In the genomic region with DNA sequence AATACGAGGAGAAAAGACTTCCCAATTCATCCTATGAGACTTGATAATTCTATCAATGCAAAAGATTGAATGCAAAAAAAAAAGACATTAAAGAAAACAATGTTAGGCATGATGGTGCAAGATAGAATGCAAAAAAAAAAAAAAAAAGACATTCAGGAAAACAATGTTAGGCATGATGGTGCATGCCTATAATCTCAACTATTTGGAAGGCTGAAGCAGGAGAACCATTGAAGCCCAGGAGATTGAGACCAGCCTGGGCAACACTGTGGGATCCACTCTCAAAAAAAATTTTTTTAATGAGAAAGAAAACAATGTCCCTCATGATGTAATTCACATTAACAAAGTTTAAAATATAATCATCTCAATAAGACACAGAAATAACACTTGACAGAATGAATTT, we compare ENCODE assay signal across 16 cellular contexts.
A peak's percentile ranks its signal among the peaks of the same experiment; 100 is the strongest.
DNase-seq lines count a peak whose midpoint lies in the region; ATAC-seq and TF ChIP-seq lines count a peak whose summit lies in the region.
"Had no signal": no experiment of that assay in that cellular context is flagged by ENCODE, and none has a peak within 500 bp of the region (broad histone marks: within the 10 kb centered on the region; RNA-seq: fewer than 3 reads in every experiment).

No MANE protein-coding gene starts in this region.

- TF ChIP-seq CTCF in mammary epithelial cell (conservative IDR thresholded peaks at IDR 0.05 in 1 of 2, IDR thresholded peaks at IDR 0.05 in 1 of 2; ENCODE audit: extremely low read depth in 1 of 2, insufficient read depth in 1 of 2, low read depth in 1 of 2, low read length in 2 of 2) (no peak), foreskin keratinocyte (conservative IDR thresholded peaks at IDR 0.05) (no peak)

- intact Hi-C loops in mammary epithelial cell (cut with micrococcal nuclease): no loop called here

- H3K27ac Mint-ChIP-seq in activated CD4-positive, alpha-beta T cell treated with anti-CD3 and anti-CD28 coated beads, Interleukin-2, amount 10 ng/mL, durations not matched to agents 7 days and 5 days: peak overlapping the region; percentile 73
- H3K27ac Mint-ChIP-seq: CD4-positive, alpha-beta memory T cell had no signal

- H3K4me3 ChIP-seq in mammary epithelial cell (replicated peaks in 1 of 3; ENCODE audit: insufficient read depth in 1 of 3, low read depth in 2 of 3, low read length in 3 of 3) (no peak overlapping the region), H7 (ENCODE audit: insufficient read depth, low read depth, low read length) (no peak overlapping the region)
- H3K4me3 ChIP-seq: A549, BLaER1, HAP-1 had no signal

- H3K36me3 Mint-ChIP-seq in activated CD4-positive, alpha-beta T cell treated with anti-CD3 and anti-CD28 coated beads, Interleukin-2, amount 10 ng/mL, durations not matched to agents 7 days and 5 days (ENCODE audit: low read depth): peaks cover 4% of the 10 kb centered on the region

- peaks cover 35% of the 10 kb centered on the region for H3K79me2 ChIP-seq in mammary epithelial cell (ENCODE audit: insufficient read depth, low read length)

- POLR2A ChIA-PET in activated CD4-positive, alpha-beta T cell treated with anti-CD3 and anti-CD28 coated beads, Interleukin-2, amount 10 ng/mL, durations not matched to agents 7 days and 5 days (lab: Charles Lee): no interaction called here

- H3K36me3 ChIP-seq in mammary epithelial cell (ENCODE audit: insufficient read depth, low read length) (peaks cover 10% of the 10 kb centered on the region), H7 (replicated peaks; ENCODE audit: control insufficient read depth, insufficient read depth, low read length) (no peaks in the 10 kb centered on the region)

- no peak overlapping the region for H3K9ac ChIP-seq in mammary epithelial cell (ENCODE audit: insufficient read depth, low read length)
- H3K9ac ChIP-seq: BLaER1 had no signal

- no peaks in the 10 kb centered on the region for H3K9me3 ChIP-seq in mammary epithelial cell (replicated peaks; ENCODE audit: insufficient read depth, low read length)
- H3K9me3 ChIP-seq: A549, HAP-1 had no signal

- BruUV-seq in mammary epithelial cell (replicated peaks; lab: Mats Ljungman, UMichigan): no TSS peak

- no peak for DNase-seq in activated CD4-positive, alpha-beta T cell treated with anti-CD3 and anti-CD28 coated beads, Interleukin-2, amount 10 ng/mL, durations not matched to agents 7 days and 5 days
- DNase-seq in activated CD4-positive, alpha-beta T cell treated with anti-CD3 and anti-CD28 coated beads for 4 hours: no peak
- DNase-seq in mammary epithelial cell (peak; percentile 35), foreskin keratinocyte (peak; percentile 41 to 74), H7 (no peak)
- no peak for DNase-seq in activated naive CD4-positive, alpha-beta T cell treated with anti-CD3 and anti-CD28 coated beads, Interleukin-2, amount 50 U/mL, for 16 hours
- DNase-seq: CD4-positive, alpha-beta memory T cell; DMS153; DMS79; GF-D8 had no signal

- H4K20me1 ChIP-seq in mammary epithelial cell (ENCODE audit: insufficient read depth, low read length): no peaks in the 10 kb centered on the region
- H4K20me1 ChIP-seq: BLaER1 had no signal

- H3K27me3 Mint-ChIP-seq in activated CD4-positive, alpha-beta T cell treated with anti-CD3 and anti-CD28 coated beads, Interleukin-2, amount 10 ng/mL, durations not matched to agents 7 days and 5 days: no peaks in the 10 kb centered on the region
- H3K27me3 Mint-ChIP-seq: CD4-positive, alpha-beta memory T cell had no signal

- H3K27ac ChIP-seq in mammary epithelial cell (ENCODE audit: insufficient read depth, low read depth, low read length) (peak overlapping the region; percentile 18), foreskin keratinocyte (no peak overlapping the region)
- H3K27ac ChIP-seq: 22Rv1, A549, BLaER1, HL-60 had no signal

- H3K4me1 ChIP-seq in mammary epithelial cell (ENCODE audit: insufficient read depth, low read length) (peaks cover 14% of the 10 kb centered on the region), foreskin keratinocyte (peaks cover 21% of the 10 kb centered on the region)
- H3K4me1 ChIP-seq: A549, BLaER1 had no signal

- no peaks in the 10 kb centered on the region for H3K27me3 ChIP-seq in mammary epithelial cell (ENCODE audit: insufficient read depth, low read length)
- H3K27me3 ChIP-seq in foreskin keratinocyte: no peaks in the 10 kb centered on the region
- H3K27me3 ChIP-seq in H7 (ENCODE audit: control insufficient read depth, insufficient read depth, low read length): no peaks in the 10 kb centered on the region
- H3K27me3 ChIP-seq: BLaER1 had no signal

- peaks cover 6% of the 10 kb centered on the region for H3K4me1 Mint-ChIP-seq in activated CD4-positive, alpha-beta T cell treated with anti-CD3 and anti-CD28 coated beads, Interleukin-2, amount 10 ng/mL, durations not matched to agents 7 days and 5 days

- dilution Hi-C loops in mammary epithelial cell (cut with HindIII; ENCODE audit: low sequenced_read_pairs): no loop called here

- in situ Hi-C loops in mammary epithelial cell (cut with MboI; ENCODE audit: low sequenced_read_pairs in 2 of 2): no loop called here

- WGBS in mammary epithelial cell (ENCODE audit: low coverage, missing lambda C conversion rate): 11% methylated on average over 1 of the region's 1 CpG

- ATAC-seq in foreskin keratinocyte (no peak), HG02973 (IDR thresholded peaks at IDR 0.05; ENCODE audit: unreplicated experiment) (no peak)

- CTCF ChIA-PET in activated CD4-positive, alpha-beta T cell treated with anti-CD3 and anti-CD28 coated beads, Interleukin-2, amount 10 ng/mL, durations not matched to agents 7 days and 5 days (lab: Charles Lee): no interaction called here
- CTCF ChIA-PET in mammary epithelial cell (lab: Charles Lee; ENCODE audit: low non-redundant PET): interaction anchor here (0.7 kb wide), 1 partner anchor 24 kb away, joined by 4 read pairs; no protein-coding TSS in a partner anchor

- H3K4me2 ChIP-seq in mammary epithelial cell (ENCODE audit: insufficient read depth, low read depth, low read length): peak overlapping the region; percentile 52
- H3K4me2 ChIP-seq: A549, BLaER1 had no signal

- H2AFZ ChIP-seq in mammary epithelial cell (ENCODE audit: low read depth, low read length): no peak overlapping the region

- peaks cover 13% of the 10 kb centered on the region for H3K9me3 Mint-ChIP-seq in activated CD4-positive, alpha-beta T cell treated with anti-CD3 and anti-CD28 coated beads, Interleukin-2, amount 10 ng/mL, durations not matched to agents 7 days and 5 days

- no peak overlapping the region for H3K4me3 Mint-ChIP-seq in activated CD4-positive, alpha-beta T cell treated with anti-CD3 and anti-CD28 coated beads, Interleukin-2, amount 10 ng/mL, durations not matched to agents 7 days and 5 days
- H3K4me3 Mint-ChIP-seq: CD4-positive, alpha-beta memory T cell had no signal

Comparison
In these comparisons a context has a peak if more than half of its experiments do, and no peak if none do; other contexts are left out.
1. DNase-seq: peak in mammary epithelial cell (single experiment) and foreskin keratinocyte (2 of 2); none in activated CD4-positive, alpha-beta T cell treated with anti-CD3 and anti-CD28 coated beads, Interleukin-2, amount 10 ng/mL, durations not matched to agents 7 days and 5 days (single experiment), activated CD4-positive, alpha-beta T cell treated with anti-CD3 and anti-CD28 coated beads for 4 hours (0 of 2), H7 (single experiment) and activated naive CD4-positive, alpha-beta T cell treated with anti-CD3 and anti-CD28 coated beads, Interleukin-2, amount 50 U/mL, for 16 hours (single experiment).